In genomic region chr17:38704645-38705522, GRCh38 we compare ENCODE assay signal across 8 cellular contexts. TPM values are rescaled to one million over a fixed set of nuclear protein-coding genes. Genes with fewer than 3 reads are reported as not detected.
DNase-seq lines count a peak whose midpoint lies in the region; ATAC-seq and TF ChIP-seq lines count a peak whose summit lies in the region.

Gene MLLT6, plus strand, starts transcription at chr17:38705273. Its CDS starts 360 bp downstream, at chr17:38705633.

- intact Hi-C loops in HCT116 (cut with micrococcal nuclease), result no loop called here
- intact Hi-C loops in dorsolateral prefrontal cortex (cut with DNase I), result loop anchor here (2.0 to 5.0 kb wide), 2 partner anchors 30 to 42 kb away; partner anchors contain the start of genes EPOP (in 1 of the 2) and PCGF2 (in 1 of the 2)
- intact Hi-C loops in left lung (cut with DNase I), result no loop called here

- RAD21 ChIA-PET in HCT116 (lab: Charles Lee; ENCODE audit: low non-redundant PET in 1 of 2, low total read pairs in 2 of 2, uncharacterized antibody in 2 of 2, unreplicated experiment in 2 of 2), result no interaction called here

- peak within 1 kb of the TSS; percentile 96 for H3K4me2 ChIP-seq in HCT116 (ENCODE audit: low read length)

- peaks cover 52% of the 10 kb centered on the region for H3K79me2 ChIP-seq in HCT116 (ENCODE audit: insufficient read depth, low read length)

- H3K9ac ChIP-seq in HCT116 (ENCODE audit: low read length), result peak within 1 kb of the TSS; percentile 92

- no peaks in the 10 kb centered on the region for H3K9me2 ChIP-seq in HCT116 (ENCODE audit: insufficient read depth)

- no TSS peak for BruUV-seq in HCT116 (replicated peaks; lab: Mats Ljungman, UMichigan)

- H3K36me3 ChIP-seq in HCT116 (ENCODE audit: control insufficient read depth in 1 of 2, insufficient read depth in 2 of 2, low read length in 2 of 2) (peaks cover 8 to 21% of the 10 kb centered on the region in 2 experiments; a peak in 2 of 4 replicates), left lung (peaks cover 0 to 25% of the 10 kb centered on the region in 2 donors)

- peak within 1 kb of the TSS; percentile 99 for H3K27ac ChIP-seq in HCT116 (ENCODE audit: low read depth, low read length)
- peak within 1 kb of the TSS; percentile 68 to 97 (median 93) for H3K27ac ChIP-seq in dorsolateral prefrontal cortex
- peak within 1 kb of the TSS; percentile 96 to 98 for H3K27ac ChIP-seq in left lung

- no peak for TF ChIP-seq RAD21 in HCT116 (IDR thresholded peaks at IDR 0.05; ENCODE audit: low read depth)

- TF ChIP-seq POLR2A in HCT116 (IDR thresholded peaks at IDR 0.05; ENCODE audit: borderline replicate concordance, extremely low read depth, insufficient read depth, insufficient read length), result no peak

- DNase-seq in AG10803 (ENCODE audit: low read depth) (peak; percentile 76), HCT116 (ENCODE audit: low read depth, low spot score) (no peak), NCI-H748 (lab: John Stamatoyannopoulos, UW; ENCODE audit: unreplicated experiment) (peak; percentile 86), dorsolateral prefrontal cortex (peak; percentile 64 to 88 (median 82)), left lung (peak; percentile 69 to 92)
- DNase-seq in activated CD4-positive, alpha-beta T cell treated with anti-CD3 and anti-CD28 coated beads, Interleukin-2, amount 50 U/mL, for 48 hours, result peak; percentile 67 to 72
- DNase-seq in stimulated activated CD4-positive, alpha-beta T cell treated with anti-CD3 and anti-CD28 coated beads, Interleukin-2, amount 100 ng/mL, for 48 hours, result peak; percentile 51 to 56

- CTCF ChIA-PET in HCT116 (lab: Charles Lee), result no interaction called here

- H4K20me1 ChIP-seq in HCT116 (ENCODE audit: insufficient read depth), result no peaks in the 10 kb centered on the region

- peaks cover 31 to 60% of the 10 kb centered on the region in 2 experiments for H3K4me1 ChIP-seq in HCT116 (ENCODE audit: control insufficient read depth in 1 of 2, insufficient read depth in 2 of 2, low read length in 2 of 2)
- peaks cover 10 to 54% of the 10 kb centered on the region in 2 donors for H3K4me1 ChIP-seq in left lung

- no peak within 1 kb of the TSS for H2AFZ ChIP-seq in HCT116 (ENCODE audit: low read depth, low read length, poor library complexity, severe bottlenecking)

- H3K4me3 ChIP-seq in AG10803 (ENCODE audit: low read length), result peak within 1 kb of the TSS; percentile 82
- peak within 1 kb of the TSS; percentile 77 to 91 for H3K4me3 ChIP-seq in HCT116 (replicated peaks in 1 of 2; ENCODE audit: low read depth in 1 of 2, low read length in 2 of 2)
- peak within 1 kb of the TSS; percentile 64 to 98 (median 83) for H3K4me3 ChIP-seq in dorsolateral prefrontal cortex
- H3K4me3 ChIP-seq in left lung, result peak within 1 kb of the TSS; percentile 71 to 88

- peak; percentile 30 for ATAC-seq in HCT116
- peak; percentile 17 for ATAC-seq in left lung
- ATAC-seq in GM18909 (IDR thresholded peaks at IDR 0.05; ENCODE audit: poor library complexity, unreplicated experiment), result no peak

- TF ChIP-seq CTCF in AG10803 (conservative IDR thresholded peaks at IDR 0.05; ENCODE audit: low read length) (no peak), HCT116 (IDR thresholded peaks at IDR 0.05 in 2 of 3, conservative IDR thresholded peaks at IDR 0.05 in 1 of 3; ENCODE audit: borderline replicate concordance in 1 of 3, insufficient read depth in 1 of 3, low read depth in 2 of 3, low read length in 2 of 3) (no peak), dorsolateral prefrontal cortex (IDR thresholded peaks at IDR 0.05 in 54 of 56, conservative IDR thresholded peaks at IDR 0.05 in 2 of 56; ENCODE audit: low read depth in 1 of 56, partially characterized antibody in 56 of 56) (peak in 3 of 56 donors; percentile 8 to 20 (median 13)), left lung (IDR thresholded peaks at IDR 0.05) (no peak)

- POLR2A ChIA-PET in HCT116 (lab: Charles Lee), result interaction anchor here (0.6 to 1.6 kb wide), 4 partner anchors 28 to 147 kb away, joined by 3 to 4 read pairs (median 4); partner anchors contain the start of gene EPOP

- H3K27me3 ChIP-seq in HCT116 (ENCODE audit: insufficient read depth, low read length) (no peaks in the 10 kb centered on the region), dorsolateral prefrontal cortex (no peaks in the 10 kb centered on the region), left lung (no peaks in the 10 kb centered on the region)

- H3K9me3 ChIP-seq in HCT116 (ENCODE audit: control insufficient read depth in 1 of 2, insufficient read depth in 1 of 2, low read depth in 1 of 2, low read length in 2 of 2) (no peaks in the 10 kb centered on the region), left lung (no peaks in the 10 kb centered on the region)

TF ChIP-seq in HCT116, 20 proteins besides CTCF, POLR2A, EP300 and RAD21:
- TF ChIP-seq TCF7L2 (IDR thresholded peaks at IDR 0.05; ENCODE audit: borderline replicate concordance, extremely low read depth, insufficient read depth, insufficient read length) (no peak), EGR1 (IDR thresholded peaks at IDR 0.05; ENCODE audit: low read depth) (0 out of 2 replicates have a peak, but pooled peaks have one; percentile 3), SRF (IDR thresholded peaks at IDR 0.05; ENCODE audit: low read depth) (no peak), ZNF274 (IDR thresholded peaks at IDR 0.05; ENCODE audit: low read depth, low read length) (no peak), JUND (IDR thresholded peaks at IDR 0.05) (no peak), ELF1 (IDR thresholded peaks at IDR 0.05; ENCODE audit: borderline replicate concordance, low read depth) (no peak), YY1 (IDR thresholded peaks at IDR 0.05; ENCODE audit: extremely low read depth, insufficient replicate concordance, low read depth, low read length) (peak; percentile 68), POLR2AphosphoS5 (IDR thresholded peaks at IDR 0.05; ENCODE audit: low read depth, low read length) (no peak), FOSL1 (IDR thresholded peaks at IDR 0.05; ENCODE audit: low read depth) (no peak), EZH2phosphoT487 (IDR thresholded peaks at IDR 0.05; ENCODE audit: borderline replicate concordance) (no peak), SIN3A (IDR thresholded peaks at IDR 0.05; ENCODE audit: low read depth) (no peak), SP1 (IDR thresholded peaks at IDR 0.05; ENCODE audit: low read depth) (0 out of 2 replicates have a peak, but pooled peaks have one; percentile 8), EZH2 (IDR thresholded peaks at IDR 0.05) (no peak)
- TF ChIP-seq, protein P1, sequence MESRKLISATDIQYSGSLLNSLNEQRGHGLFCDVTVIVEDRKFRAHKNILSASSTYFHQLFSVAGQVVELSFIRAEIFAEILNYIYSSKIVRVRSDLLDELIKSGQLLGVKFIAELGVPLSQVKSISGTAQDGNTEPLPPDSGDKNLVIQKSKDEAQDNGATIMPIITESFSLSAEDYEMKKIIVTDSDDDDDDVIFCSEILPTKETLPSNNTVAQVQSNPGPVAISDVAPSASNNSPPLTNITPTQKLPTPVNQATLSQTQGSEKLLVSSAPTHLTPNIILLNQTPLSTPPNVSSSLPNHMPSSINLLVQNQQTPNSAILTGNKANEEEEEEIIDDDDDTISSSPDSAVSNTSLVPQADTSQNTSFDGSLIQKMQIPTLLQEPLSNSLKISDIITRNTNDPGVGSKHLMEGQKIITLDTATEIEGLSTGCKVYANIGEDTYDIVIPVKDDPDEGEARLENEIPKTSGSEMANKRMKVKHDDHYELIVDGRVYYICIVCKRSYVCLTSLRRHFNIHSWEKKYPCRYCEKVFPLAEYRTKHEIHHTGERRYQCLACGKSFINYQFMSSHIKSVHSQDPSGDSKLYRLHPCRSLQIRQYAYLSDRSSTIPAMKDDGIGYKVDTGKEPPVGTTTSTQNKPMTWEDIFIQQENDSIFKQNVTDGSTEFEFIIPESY (IDR thresholded peaks at IDR 0.05; ENCODE audit: extremely low read depth, insufficient replicate concordance, low read length), result no peak
- TF ChIP-seq, protein P2, sequence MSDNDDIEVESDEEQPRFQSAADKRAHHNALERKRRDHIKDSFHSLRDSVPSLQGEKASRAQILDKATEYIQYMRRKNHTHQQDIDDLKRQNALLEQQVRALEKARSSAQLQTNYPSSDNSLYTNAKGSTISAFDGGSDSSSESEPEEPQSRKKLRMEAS (IDR thresholded peaks at IDR 0.05), result no peak; the same call in 1 of the 2 replicates

RNA-seq across cellular contexts. Expression of gene MLLT6, which starts in this region (rescaled TPM):
- 110 TPM for total RNA-seq in HCT116 (2021; ENCODE audit: unreplicated experiment)
- polyA plus RNA-seq in HCT116 (2012), result 45.6 and 52.4 TPM in 2 replicates
- 100 to 1,000 TPM; 118 to 242 (median 168) TPM for total RNA-seq in dorsolateral prefrontal cortex
- 100 to 1,000 TPM in 1 of 2 donors, 10 to 100 TPM in 1; 80.0 to 102 TPM for total RNA-seq in left lung

Comparison
In these comparisons a context has a peak if more than half of its experiments do, and no peak if none do; other contexts are left out.
1. intact Hi-C loops: an anchor here in dorsolateral prefrontal cortex (2.0 to 5.0 kb wide); none called in HCT116 and left lung.